Comparison of ENCODE assay signal across 1 cellular context in the genomic region with DNA sequence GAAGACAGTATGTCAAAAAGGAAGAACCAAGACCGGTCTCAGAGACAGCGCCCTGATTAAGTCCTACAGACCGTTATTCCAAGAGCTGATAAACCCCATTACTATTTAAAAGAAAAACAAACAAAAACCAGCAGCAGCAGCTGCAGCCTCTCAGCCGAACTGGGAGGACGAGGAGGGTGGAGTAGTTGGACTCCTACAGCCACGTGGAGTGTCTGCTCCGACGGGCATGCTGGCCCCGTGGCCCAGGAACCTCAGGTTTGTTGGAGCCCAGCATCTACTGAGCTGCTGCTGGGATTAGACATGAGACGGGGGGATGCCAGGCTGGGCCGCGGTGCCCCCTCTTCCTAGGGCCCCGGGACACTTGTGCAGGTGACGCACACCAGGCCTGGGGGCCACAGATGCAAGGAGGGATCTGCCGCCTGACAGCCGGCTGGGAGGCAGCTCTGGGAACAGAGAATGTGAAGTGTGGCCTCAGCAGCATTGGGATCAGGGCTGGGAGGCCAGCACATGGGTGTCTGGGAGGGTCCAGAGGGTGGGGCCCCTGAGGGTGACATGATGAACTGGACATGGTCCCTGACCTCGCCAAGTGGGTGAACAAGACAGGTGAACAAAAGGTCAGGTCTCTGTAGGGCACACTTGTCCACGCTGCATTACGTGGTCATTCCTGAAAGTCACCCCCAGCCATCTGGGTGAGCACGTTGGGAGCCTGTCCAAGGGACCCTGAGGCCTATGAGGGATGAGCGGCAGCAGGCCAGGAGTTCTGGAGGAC.
TF ChIP-seq lines count a peak whose summit lies in the region.

No MANE protein-coding gene starts in this region.

TF ChIP-seq in HepG2, 621 proteins besides CTCF, POLR2A, EP300 and RAD21 (continued from another document and continues in another):
- TF ChIP-seq, protein P1, sequence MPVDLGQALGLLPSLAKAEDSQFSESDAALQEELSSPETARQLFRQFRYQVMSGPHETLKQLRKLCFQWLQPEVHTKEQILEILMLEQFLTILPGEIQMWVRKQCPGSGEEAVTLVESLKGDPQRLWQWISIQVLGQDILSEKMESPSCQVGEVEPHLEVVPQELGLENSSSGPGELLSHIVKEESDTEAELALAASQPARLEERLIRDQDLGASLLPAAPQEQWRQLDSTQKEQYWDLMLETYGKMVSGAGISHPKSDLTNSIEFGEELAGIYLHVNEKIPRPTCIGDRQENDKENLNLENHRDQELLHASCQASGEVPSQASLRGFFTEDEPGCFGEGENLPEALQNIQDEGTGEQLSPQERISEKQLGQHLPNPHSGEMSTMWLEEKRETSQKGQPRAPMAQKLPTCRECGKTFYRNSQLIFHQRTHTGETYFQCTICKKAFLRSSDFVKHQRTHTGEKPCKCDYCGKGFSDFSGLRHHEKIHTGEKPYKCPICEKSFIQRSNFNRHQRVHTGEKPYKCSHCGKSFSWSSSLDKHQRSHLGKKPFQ (CRISPR knock-in tag; IDR thresholded peaks at IDR 0.05; ENCODE audit: insufficient replicate concordance) = no peak
- no peak; the same call in 1 of the 2 replicates for TF ChIP-seq ZNF724P (CRISPR knock-in tag; IDR thresholded peaks at IDR 0.05; ENCODE audit: borderline replicate concordance)
- no peak for TF ChIP-seq TMF1 (CRISPR knock-in tag; IDR thresholded peaks at IDR 0.05; ENCODE audit: low read depth)
- no peak for TF ChIP-seq ZSCAN31 (CRISPR knock-in tag; IDR thresholded peaks at IDR 0.05; ENCODE audit: low read depth)
- TF ChIP-seq ZNF557 (CRISPR knock-in tag; IDR thresholded peaks at IDR 0.05) = no peak
- no peak for TF ChIP-seq GLI4 (CRISPR knock-in tag; IDR thresholded peaks at IDR 0.05; ENCODE audit: borderline replicate concordance)
- TF ChIP-seq ZNF253 (CRISPR knock-in tag; IDR thresholded peaks at IDR 0.05; ENCODE audit: borderline replicate concordance) = no peak
- no peak for TF ChIP-seq ZNF224 (CRISPR knock-in tag; IDR thresholded peaks at IDR 0.05)
- TF ChIP-seq JARID2 (CRISPR knock-in tag; IDR thresholded peaks at IDR 0.05; ENCODE audit: insufficient replicate concordance) = no peak
- TF ChIP-seq RBM39 (IDR thresholded peaks at IDR 0.05; ENCODE audit: low read depth, low read length, poor library complexity, severe bottlenecking) = no peak
- TF ChIP-seq LCORL (IDR thresholded peaks at IDR 0.05) = no peak
- no peak for TF ChIP-seq LCORL (CRISPR knock-in tag; IDR thresholded peaks at IDR 0.05)
- TF ChIP-seq NFE2L2 (IDR thresholded peaks at IDR 0.05; ENCODE audit: low read length) = no peak
- TF ChIP-seq ZNF136 (CRISPR knock-in tag; IDR thresholded peaks at IDR 0.05; ENCODE audit: low read depth) = no peak
- no peak for TF ChIP-seq CHCHD3 (CRISPR knock-in tag; IDR thresholded peaks at IDR 0.05)
- TF ChIP-seq ZNF30 (CRISPR knock-in tag; IDR thresholded peaks at IDR 0.05) = no peak
- no peak for TF ChIP-seq ZNF33B (CRISPR knock-in tag; IDR thresholded peaks at IDR 0.05)
- TF ChIP-seq, protein P2, sequence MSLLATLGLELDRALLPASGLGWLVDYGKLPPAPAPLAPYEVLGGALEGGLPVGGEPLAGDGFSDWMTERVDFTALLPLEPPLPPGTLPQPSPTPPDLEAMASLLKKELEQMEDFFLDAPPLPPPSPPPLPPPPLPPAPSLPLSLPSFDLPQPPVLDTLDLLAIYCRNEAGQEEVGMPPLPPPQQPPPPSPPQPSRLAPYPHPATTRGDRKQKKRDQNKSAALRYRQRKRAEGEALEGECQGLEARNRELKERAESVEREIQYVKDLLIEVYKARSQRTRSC (CRISPR knock-in tag; IDR thresholded peaks at IDR 0.05; ENCODE audit: low read depth) = no peak
- no peak for TF ChIP-seq HNF4A (CRISPR knock-in tag; IDR thresholded peaks at IDR 0.05)
- TF ChIP-seq, protein P3, sequence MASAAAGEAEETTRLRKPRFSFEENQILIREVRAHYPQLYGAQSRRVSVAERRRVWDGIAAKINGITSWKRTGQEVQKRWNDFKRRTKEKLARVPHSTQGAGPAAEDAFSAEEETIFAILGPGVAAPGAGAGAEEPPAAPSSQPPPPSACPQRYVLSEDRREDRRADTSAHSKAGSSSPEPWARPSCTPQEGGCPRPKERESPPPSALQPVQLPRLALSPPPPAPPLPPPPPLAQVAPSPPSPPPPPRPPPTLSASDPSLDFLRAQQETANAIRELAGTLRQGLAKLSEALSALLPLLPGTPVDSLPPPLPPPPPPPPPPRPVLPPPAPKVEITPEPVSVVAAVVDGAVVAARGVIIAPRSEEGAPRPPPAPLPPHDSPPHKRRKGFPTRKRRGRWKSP (CRISPR knock-in tag; IDR thresholded peaks at IDR 0.05) = no peak
- TF ChIP-seq MTA3 (CRISPR knock-in tag; IDR thresholded peaks at IDR 0.05) = no peak
- TF ChIP-seq, protein P4, sequence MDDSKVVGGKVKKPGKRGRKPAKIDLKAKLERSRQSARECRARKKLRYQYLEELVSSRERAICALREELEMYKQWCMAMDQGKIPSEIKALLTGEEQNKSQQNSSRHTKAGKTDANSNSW (CRISPR knock-in tag; IDR thresholded peaks at IDR 0.05; ENCODE audit: borderline replicate concordance) = no peak
- TF ChIP-seq ZNF205 (CRISPR knock-in tag; IDR thresholded peaks at IDR 0.05) = no peak
- TF ChIP-seq POLR2G (IDR thresholded peaks at IDR 0.05; ENCODE audit: low read depth, low read length) = no peak
- TF ChIP-seq, protein P5, sequence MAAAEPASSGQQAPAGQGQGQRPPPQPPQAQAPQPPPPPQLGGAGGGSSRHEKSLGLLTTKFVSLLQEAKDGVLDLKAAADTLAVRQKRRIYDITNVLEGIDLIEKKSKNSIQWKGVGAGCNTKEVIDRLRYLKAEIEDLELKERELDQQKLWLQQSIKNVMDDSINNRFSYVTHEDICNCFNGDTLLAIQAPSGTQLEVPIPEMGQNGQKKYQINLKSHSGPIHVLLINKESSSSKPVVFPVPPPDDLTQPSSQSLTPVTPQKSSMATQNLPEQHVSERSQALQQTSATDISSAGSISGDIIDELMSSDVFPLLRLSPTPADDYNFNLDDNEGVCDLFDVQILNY (CRISPR knock-in tag; conservative IDR thresholded peaks at IDR 0.05) = no peak
- TF ChIP-seq GATAD2A (CRISPR knock-in tag; IDR thresholded peaks at IDR 0.05) = 0 out of 2 replicates have a peak, but pooled peaks have one; percentile 26
- TF ChIP-seq, protein P6, sequence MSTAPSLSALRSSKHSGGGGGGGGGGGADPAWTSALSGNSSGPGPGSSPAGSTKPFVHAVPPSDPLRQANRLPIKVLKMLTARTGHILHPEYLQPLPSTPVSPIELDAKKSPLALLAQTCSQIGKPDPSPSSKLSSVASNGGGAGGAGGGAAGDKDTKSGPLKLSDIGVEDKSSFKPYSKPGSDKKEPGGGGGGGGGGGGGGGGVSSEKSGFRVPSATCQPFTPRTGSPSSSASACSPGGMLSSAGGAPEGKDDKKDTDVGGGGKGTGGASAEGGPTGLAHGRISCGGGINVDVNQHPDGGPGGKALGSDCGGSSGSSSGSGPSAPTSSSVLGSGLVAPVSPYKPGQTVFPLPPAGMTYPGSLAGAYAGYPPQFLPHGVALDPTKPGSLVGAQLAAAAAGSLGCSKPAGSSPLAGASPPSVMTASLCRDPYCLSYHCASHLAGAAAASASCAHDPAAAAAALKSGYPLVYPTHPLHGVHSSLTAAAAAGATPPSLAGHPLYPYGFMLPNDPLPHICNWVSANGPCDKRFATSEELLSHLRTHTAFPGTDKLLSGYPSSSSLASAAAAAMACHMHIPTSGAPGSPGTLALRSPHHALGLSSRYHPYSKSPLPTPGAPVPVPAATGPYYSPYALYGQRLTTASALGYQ (CRISPR knock-in tag; IDR thresholded peaks at IDR 0.05) = no peak
- no peak for TF ChIP-seq ZNF282 (IDR thresholded peaks at IDR 0.05; ENCODE audit: partially characterized antibody)
- no peak for TF ChIP-seq ZNF564 (CRISPR knock-in tag; IDR thresholded peaks at IDR 0.05)
- no peak for TF ChIP-seq ZSCAN25 (CRISPR knock-in tag; IDR thresholded peaks at IDR 0.05)
- TF ChIP-seq ZNF737 (CRISPR knock-in tag; IDR thresholded peaks at IDR 0.05; ENCODE audit: borderline replicate concordance) = no peak
- TF ChIP-seq FLYWCH1 (CRISPR knock-in tag; IDR thresholded peaks at IDR 0.05) = no peak
- TF ChIP-seq BORCS8-MEF2B (CRISPR knock-in tag; IDR thresholded peaks at IDR 0.05) = peak; percentile 41; the same call in 1 of the 2 replicates
- peak; percentile 66; the same call in 1 of the 2 replicates for TF ChIP-seq ZNF556 (CRISPR knock-in tag; IDR thresholded peaks at IDR 0.05; ENCODE audit: borderline replicate concordance)
- TF ChIP-seq, protein P7, sequence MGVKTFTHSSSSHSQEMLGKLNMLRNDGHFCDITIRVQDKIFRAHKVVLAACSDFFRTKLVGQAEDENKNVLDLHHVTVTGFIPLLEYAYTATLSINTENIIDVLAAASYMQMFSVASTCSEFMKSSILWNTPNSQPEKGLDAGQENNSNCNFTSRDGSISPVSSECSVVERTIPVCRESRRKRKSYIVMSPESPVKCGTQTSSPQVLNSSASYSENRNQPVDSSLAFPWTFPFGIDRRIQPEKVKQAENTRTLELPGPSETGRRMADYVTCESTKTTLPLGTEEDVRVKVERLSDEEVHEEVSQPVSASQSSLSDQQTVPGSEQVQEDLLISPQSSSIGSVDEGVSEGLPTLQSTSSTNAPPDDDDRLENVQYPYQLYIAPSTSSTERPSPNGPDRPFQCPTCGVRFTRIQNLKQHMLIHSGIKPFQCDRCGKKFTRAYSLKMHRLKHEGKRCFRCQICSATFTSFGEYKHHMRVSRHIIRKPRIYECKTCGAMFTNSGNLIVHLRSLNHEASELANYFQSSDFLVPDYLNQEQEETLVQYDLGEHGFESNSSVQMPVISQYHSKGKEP (CRISPR knock-in tag; IDR thresholded peaks at IDR 0.05) = no peak
- TF ChIP-seq, protein P8, sequence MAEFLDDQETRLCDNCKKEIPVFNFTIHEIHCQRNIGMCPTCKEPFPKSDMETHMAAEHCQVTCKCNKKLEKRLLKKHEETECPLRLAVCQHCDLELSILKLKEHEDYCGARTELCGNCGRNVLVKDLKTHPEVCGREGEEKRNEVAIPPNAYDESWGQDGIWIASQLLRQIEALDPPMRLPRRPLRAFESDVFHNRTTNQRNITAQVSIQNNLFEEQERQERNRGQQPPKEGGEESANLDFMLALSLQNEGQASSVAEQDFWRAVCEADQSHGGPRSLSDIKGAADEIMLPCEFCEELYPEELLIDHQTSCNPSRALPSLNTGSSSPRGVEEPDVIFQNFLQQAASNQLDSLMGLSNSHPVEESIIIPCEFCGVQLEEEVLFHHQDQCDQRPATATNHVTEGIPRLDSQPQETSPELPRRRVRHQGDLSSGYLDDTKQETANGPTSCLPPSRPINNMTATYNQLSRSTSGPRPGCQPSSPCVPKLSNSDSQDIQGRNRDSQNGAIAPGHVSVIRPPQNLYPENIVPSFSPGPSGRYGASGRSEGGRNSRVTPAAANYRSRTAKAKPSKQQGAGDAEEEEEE (CRISPR knock-in tag; IDR thresholded peaks at IDR 0.05; ENCODE audit: borderline replicate concordance) = no peak
- no peak for TF ChIP-seq RBFOX2 (IDR thresholded peaks at IDR 0.05; ENCODE audit: low read depth, low read length)
- TF ChIP-seq, protein P9, sequence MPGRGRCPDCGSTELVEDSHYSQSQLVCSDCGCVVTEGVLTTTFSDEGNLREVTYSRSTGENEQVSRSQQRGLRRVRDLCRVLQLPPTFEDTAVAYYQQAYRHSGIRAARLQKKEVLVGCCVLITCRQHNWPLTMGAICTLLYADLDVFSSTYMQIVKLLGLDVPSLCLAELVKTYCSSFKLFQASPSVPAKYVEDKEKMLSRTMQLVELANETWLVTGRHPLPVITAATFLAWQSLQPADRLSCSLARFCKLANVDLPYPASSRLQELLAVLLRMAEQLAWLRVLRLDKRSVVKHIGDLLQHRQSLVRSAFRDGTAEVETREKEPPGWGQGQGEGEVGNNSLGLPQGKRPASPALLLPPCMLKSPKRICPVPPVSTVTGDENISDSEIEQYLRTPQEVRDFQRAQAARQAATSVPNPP (CRISPR knock-in tag; IDR thresholded peaks at IDR 0.05) = no peak
- TF ChIP-seq ZSCAN20 (CRISPR knock-in tag; IDR thresholded peaks at IDR 0.05; ENCODE audit: borderline replicate concordance) = no peak
- TF ChIP-seq PCBP2 (optimal IDR thresholded peaks at IDR 0.05; ENCODE audit: low read depth, low read length, poor library complexity, severe bottlenecking) = no peak
- no peak for TF ChIP-seq SMAD3 (CRISPR knock-in tag; IDR thresholded peaks at IDR 0.05)
- no peak; the same call in 1 of the 2 replicates for TF ChIP-seq ZNF766 (CRISPR knock-in tag; IDR thresholded peaks at IDR 0.05; ENCODE audit: borderline replicate concordance)
- TF ChIP-seq MTA1 (CRISPR knock-in tag; IDR thresholded peaks at IDR 0.05; ENCODE audit: borderline replicate concordance) = no peak
- no peak for TF ChIP-seq SMAD1 (CRISPR knock-in tag; IDR thresholded peaks at IDR 0.05; ENCODE audit: borderline replicate concordance, low read depth)
- no peak for TF ChIP-seq ZKSCAN1 (IDR thresholded peaks at IDR 0.05; ENCODE audit: low read length)
- TF ChIP-seq, protein P10, sequence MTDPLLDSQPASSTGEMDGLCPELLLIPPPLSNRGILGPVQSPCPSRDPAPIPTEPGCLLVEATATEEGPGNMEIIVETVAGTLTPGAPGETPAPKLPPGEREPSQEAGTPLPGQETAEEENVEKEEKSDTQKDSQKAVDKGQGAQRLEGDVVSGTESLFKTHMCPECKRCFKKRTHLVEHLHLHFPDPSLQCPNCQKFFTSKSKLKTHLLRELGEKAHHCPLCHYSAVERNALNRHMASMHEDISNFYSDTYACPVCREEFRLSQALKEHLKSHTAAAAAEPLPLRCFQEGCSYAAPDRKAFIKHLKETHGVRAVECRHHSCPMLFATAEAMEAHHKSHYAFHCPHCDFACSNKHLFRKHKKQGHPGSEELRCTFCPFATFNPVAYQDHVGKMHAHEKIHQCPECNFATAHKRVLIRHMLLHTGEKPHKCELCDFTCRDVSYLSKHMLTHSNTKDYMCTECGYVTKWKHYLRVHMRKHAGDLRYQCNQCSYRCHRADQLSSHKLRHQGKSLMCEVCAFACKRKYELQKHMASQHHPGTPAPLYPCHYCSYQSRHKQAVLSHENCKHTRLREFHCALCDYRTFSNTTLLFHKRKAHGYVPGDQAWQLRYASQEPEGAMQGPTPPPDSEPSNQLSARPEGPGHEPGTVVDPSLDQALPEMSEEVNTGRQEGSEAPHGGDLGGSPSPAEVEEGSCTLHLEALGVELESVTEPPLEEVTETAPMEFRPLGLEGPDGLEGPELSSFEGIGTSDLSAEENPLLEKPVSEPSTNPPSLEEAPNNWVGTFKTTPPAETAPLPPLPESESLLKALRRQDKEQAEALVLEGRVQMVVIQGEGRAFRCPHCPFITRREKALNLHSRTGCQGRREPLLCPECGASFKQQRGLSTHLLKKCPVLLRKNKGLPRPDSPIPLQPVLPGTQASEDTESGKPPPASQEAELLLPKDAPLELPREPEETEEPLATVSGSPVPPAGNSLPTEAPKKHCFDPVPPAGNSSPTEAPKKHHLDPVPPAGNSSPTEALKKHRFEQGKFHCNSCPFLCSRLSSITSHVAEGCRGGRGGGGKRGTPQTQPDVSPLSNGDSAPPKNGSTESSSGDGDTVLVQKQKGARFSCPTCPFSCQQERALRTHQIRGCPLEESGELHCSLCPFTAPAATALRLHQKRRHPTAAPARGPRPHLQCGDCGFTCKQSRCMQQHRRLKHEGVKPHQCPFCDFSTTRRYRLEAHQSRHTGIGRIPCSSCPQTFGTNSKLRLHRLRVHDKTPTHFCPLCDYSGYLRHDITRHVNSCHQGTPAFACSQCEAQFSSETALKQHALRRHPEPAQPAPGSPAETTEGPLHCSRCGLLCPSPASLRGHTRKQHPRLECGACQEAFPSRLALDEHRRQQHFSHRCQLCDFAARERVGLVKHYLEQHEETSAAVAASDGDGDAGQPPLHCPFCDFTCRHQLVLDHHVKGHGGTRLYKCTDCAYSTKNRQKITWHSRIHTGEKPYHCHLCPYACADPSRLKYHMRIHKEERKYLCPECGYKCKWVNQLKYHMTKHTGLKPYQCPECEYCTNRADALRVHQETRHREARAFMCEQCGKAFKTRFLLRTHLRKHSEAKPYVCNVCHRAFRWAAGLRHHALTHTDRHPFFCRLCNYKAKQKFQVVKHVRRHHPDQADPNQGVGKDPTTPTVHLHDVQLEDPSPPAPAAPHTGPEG (CRISPR knock-in tag; IDR thresholded peaks at IDR 0.05) = no peak
- no peak for TF ChIP-seq SIX1 (CRISPR knock-in tag; IDR thresholded peaks at IDR 0.05; ENCODE audit: borderline replicate concordance)
